ENCODE assay signal across 8 cellular contexts in genomic region chr11:64762916-64763803, GRCh38. TPM values are rescaled to one million over a fixed set of nuclear protein-coding genes. Genes with fewer than 3 reads are reported as not detected.
DNase-seq lines count a peak whose midpoint lies in the region; ATAC-seq, FAIRE-seq and TF ChIP-seq lines count a peak whose summit lies in the region.

No MANE protein-coding gene starts in this region.

- no peaks in the 10 kb centered on the region for H3K79me1 ChIP-seq in trophoblast cell (ENCODE audit: low read length)

- H3K9me3 ChIP-seq in trophoblast cell (ENCODE audit: insufficient read depth, low read depth, low read length) = no peaks in the 10 kb centered on the region

- no peak overlapping the region for H4K12ac ChIP-seq in trophoblast cell (ENCODE audit: low read depth, low read length)

- H3K79me2 ChIP-seq in trophoblast cell (ENCODE audit: control insufficient read depth, insufficient read depth, low read length, poor library complexity) = no peaks in the 10 kb centered on the region

- H3K4me3 ChIP-seq in choroid plexus epithelial cell (ENCODE audit: low read depth, low read length) (no peak overlapping the region), trophoblast cell (ENCODE audit: low read depth, low read length) (no peak overlapping the region)

- peak; percentile 13 for DNase-seq in GM12891 (ENCODE audit: insufficient read length, low spot score)
- peak; percentile 47 for DNase-seq in NCI-H345 (lab: John Stamatoyannopoulos, UW)
- DNase-seq in choroid plexus epithelial cell (ENCODE audit: low read depth) = peak; percentile 85
- DNase-seq in mesenteric fat pad (ENCODE audit: low spot score) = peak; percentile 86
- no peak for DNase-seq in cerebellar nuclear complex (lab: John Stamatoyannopoulos, UW)
- no peak for DNase-seq in trophoblast cell

- no peak overlapping the region for H3K14ac ChIP-seq in trophoblast cell (ENCODE audit: low read length)

- ATAC-seq in HG03469 (IDR thresholded peaks at IDR 0.05; ENCODE audit: unreplicated experiment) (no peak), GM19395 (IDR thresholded peaks at IDR 0.05; ENCODE audit: unreplicated experiment) (no peak)

- H3K27me3 ChIP-seq in trophoblast cell (ENCODE audit: insufficient read depth, low read length) = no peaks in the 10 kb centered on the region

- no peak overlapping the region for H3K27ac ChIP-seq in trophoblast cell (ENCODE audit: low read depth, low read length)

- H4K91ac ChIP-seq in trophoblast cell (ENCODE audit: low read depth, low read length) = no peak overlapping the region

- H2BK120ac ChIP-seq in trophoblast cell (ENCODE audit: insufficient read depth, low read length, poor library complexity) = no peak overlapping the region

- H3K23ac ChIP-seq in trophoblast cell (ENCODE audit: low read length) = no peak overlapping the region

- peak; percentile 3; the same call in 1 of the 2 replicates for TF ChIP-seq POLR2A in GM12891 (IDR thresholded peaks at IDR 0.05; ENCODE audit: low read depth, low read length)

- H3K4me2 ChIP-seq in trophoblast cell (ENCODE audit: low read length) = no peak overlapping the region

- H2AFZ ChIP-seq in trophoblast cell (ENCODE audit: insufficient read depth, low read length, poor library complexity) = no peak overlapping the region

- no peak overlapping the region for H3K9ac ChIP-seq in trophoblast cell (ENCODE audit: low read length)

- no peak for TF ChIP-seq CTCF in choroid plexus epithelial cell (conservative IDR thresholded peaks at IDR 0.05; ENCODE audit: low read depth, low read length)

- H2BK5ac ChIP-seq in trophoblast cell (ENCODE audit: low read depth, low read length, poor library complexity) = no peak overlapping the region

- no peak overlapping the region for H4K8ac ChIP-seq in trophoblast cell (ENCODE audit: low read depth, low read length)

- no peak overlapping the region for H2BK12ac ChIP-seq in trophoblast cell (ENCODE audit: low read length)

- no peak overlapping the region for H3K4ac ChIP-seq in trophoblast cell (ENCODE audit: low read depth, low read length)

- FAIRE-seq in GM12891 (lab: Jason Lieb, UNC) = peak; percentile 89

- H3K18ac ChIP-seq in trophoblast cell (ENCODE audit: low read length) = no peak overlapping the region

- no peak overlapping the region for H2AK5ac ChIP-seq in trophoblast cell (ENCODE audit: low read length)

- peaks cover 56 to 60% of the 10 kb centered on the region in 2 experiments for H3K36me3 ChIP-seq in trophoblast cell (ENCODE audit: control insufficient read depth in 1 of 2, insufficient read depth in 2 of 2, low read length in 2 of 2)

- no CpG with 5 or more reads among the region's 10 CpGs for WGBS in trophoblast cell (ENCODE audit: extremely low coverage, insufficient coverage, insufficient read length)

- H3K4me1 ChIP-seq in trophoblast cell (ENCODE audit: control insufficient read depth in 1 of 2, insufficient read depth in 2 of 2, low read length in 2 of 2) = peaks cover 12 to 15% of the 10 kb centered on the region in 2 experiments

TF ChIP-seq in GM12891, 5 proteins besides CTCF, POLR2A, EP300 and RAD21:
- peak; percentile 43 for TF ChIP-seq SPI1 (IDR thresholded peaks at IDR 0.05; ENCODE audit: low read depth, low read length)
- TF ChIP-seq POLR2AphosphoS5 (IDR thresholded peaks at IDR 0.05; ENCODE audit: low read depth, low read length) = no peak; the same call in 1 of the 2 replicates
- TF ChIP-seq PAX5 (IDR thresholded peaks at IDR 0.05; ENCODE audit: insufficient read depth, low read length, severe bottlenecking) = no peak
- TF ChIP-seq TAF1 (IDR thresholded peaks at IDR 0.05; ENCODE audit: low read depth, low read length) = no peak

RNA-seq across cellular contexts. Expression of gene PYGM, which starts 3.4 kb away (rescaled TPM):
- polyA plus RNA-seq in GM12891 (2012; ENCODE audit: low read depth, missing spikeins) = 0.23 TPM
- 1.8 TPM for total RNA-seq in mesenteric fat pad
- 0.83 and 0.94 TPM in 2 replicates for polyA plus RNA-seq in trophoblast cell (2013)

RNA-seq across cellular contexts. Expression of gene SF1, which starts 15.2 kb away (rescaled TPM):
- polyA plus RNA-seq in GM12891 (2012; ENCODE audit: low read depth, missing spikeins) = 141 TPM
- total RNA-seq in mesenteric fat pad = 302 TPM
- polyA plus RNA-seq in trophoblast cell (2013) = 185 and 187 TPM in 2 replicates

RNA-seq across cellular contexts. Expression of gene RASGRP2, which starts 19.2 kb away (rescaled TPM):
- polyA plus RNA-seq in GM12891 (2012; ENCODE audit: low read depth, missing spikeins) = 3.8 TPM
- total RNA-seq in mesenteric fat pad = 22.0 TPM
- 0.50 and 0.55 TPM in 2 replicates for polyA plus RNA-seq in trophoblast cell (2013)

RNA-seq across cellular contexts. Expression of gene MAP4K2, which starts 39.9 kb away (rescaled TPM):
- polyA plus RNA-seq in GM12891 (2012; ENCODE audit: low read depth, missing spikeins) = 30.2 TPM
- 18.2 TPM for total RNA-seq in mesenteric fat pad
- 17.9 and 19.2 TPM in 2 replicates for polyA plus RNA-seq in trophoblast cell (2013)

RNA-seq across cellular contexts. Expression of gene NRXN2, which starts 40.2 kb away (rescaled TPM):
- polyA plus RNA-seq in GM12891 (2012; ENCODE audit: low read depth, missing spikeins) = 0.71 TPM
- 8.8 TPM for total RNA-seq in mesenteric fat pad
- polyA plus RNA-seq in trophoblast cell (2013) = 2.9 and 3.1 TPM in 2 replicates

Comparison
In these comparisons a context has a peak if more than half of its experiments do, and no peak if none do; other contexts are left out.
1. DNase-seq: peak in GM12891 (single experiment), NCI-H345 (single experiment), choroid plexus epithelial cell (single experiment) and mesenteric fat pad (single experiment); none in cerebellar nuclear complex (0 of 2) and trophoblast cell (0 of 2).